In the genomic region with DNA sequence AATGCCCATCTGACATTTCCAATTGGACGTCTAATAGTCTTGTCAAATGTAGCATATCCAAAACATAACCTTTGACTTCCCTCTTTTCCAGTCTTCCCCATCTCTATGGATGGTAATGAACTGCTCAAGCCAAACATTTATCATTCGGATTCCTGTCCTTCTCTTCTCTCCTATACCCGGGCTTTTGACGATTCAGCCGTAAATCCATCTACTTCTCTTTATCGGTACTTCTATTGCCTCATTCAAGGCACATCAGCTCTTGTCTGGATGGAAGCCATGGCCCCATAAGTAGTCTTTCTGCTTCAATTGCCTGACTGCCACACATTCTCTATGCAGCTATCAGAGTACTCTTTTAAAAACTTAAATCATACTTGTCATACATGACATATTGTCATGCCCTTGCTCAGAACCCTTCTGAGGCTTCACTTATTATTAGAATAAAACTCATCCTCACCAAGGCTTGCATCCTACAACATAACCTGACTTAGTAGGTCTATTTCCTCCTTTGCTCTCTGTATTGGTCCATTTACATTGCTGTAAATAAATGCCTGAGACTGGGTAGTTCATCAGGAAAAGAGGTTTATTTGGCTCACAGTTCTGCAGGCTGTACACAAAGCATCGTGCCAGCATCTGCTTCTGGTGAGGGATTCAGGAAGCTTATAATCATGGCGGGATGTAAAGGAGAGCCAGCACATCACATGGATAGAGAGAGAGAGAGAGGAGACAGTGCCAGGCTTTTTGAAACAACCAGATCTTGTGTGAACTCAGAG, we compare ENCODE assay signal across 18 cellular contexts. TPM values are rescaled to one million over a fixed set of nuclear protein-coding genes. Genes with fewer than 3 reads are reported as not detected.
A peak's percentile ranks its signal among the peaks of the same experiment; 100 is the strongest.
DNase-seq lines count a peak whose midpoint lies in the region; ATAC-seq and TF ChIP-seq lines count a peak whose summit lies in the region.
"Had no signal": no experiment of that assay in that cellular context is flagged by ENCODE, and none has a peak within 500 bp of the region (broad histone marks: within the 10 kb centered on the region; RNA-seq: fewer than 3 reads in every experiment).

No MANE protein-coding gene starts in this region.

- H3K4me3 ChIP-seq in endodermal cell (ENCODE audit: low read length) (peak overlapping the region; percentile 10), neuronal stem cell (ENCODE audit: low read length in 2 of 2) (no peak overlapping the region), testis (no peak overlapping the region)
- H3K4me3 ChIP-seq: HAP-1 had no signal

- no peak overlapping the region for H3K9ac ChIP-seq in endodermal cell (ENCODE audit: extremely low read depth, low read length, poor library complexity, severe bottlenecking)
- H3K9ac ChIP-seq in neuronal stem cell (ENCODE audit: low read depth, low read length, poor library complexity), result no peak overlapping the region

- no peak for ATAC-seq in GM21528 (IDR thresholded peaks at IDR 0.05; ENCODE audit: low FRiP score, unreplicated experiment)
- no peak for ATAC-seq in HG02884 (IDR thresholded peaks at IDR 0.05; ENCODE audit: unreplicated experiment)

- H3K27me3 ChIP-seq in endodermal cell (ENCODE audit: control insufficient read depth, insufficient read depth, low read length, poor library complexity, severe bottlenecking), result no peaks in the 10 kb centered on the region
- H3K27me3 ChIP-seq in neuronal stem cell (ENCODE audit: control insufficient read depth in 3 of 3, insufficient read depth in 3 of 3, low read depth in 1 of 3, low read length in 3 of 3), result no peaks in the 10 kb centered on the region
- H3K27me3 ChIP-seq in testis, result no peaks in the 10 kb centered on the region

- H3K79me1 ChIP-seq in neuronal stem cell (ENCODE audit: low read depth, low read length), result no peaks in the 10 kb centered on the region

- TF ChIP-seq POLR2A in testis (IDR thresholded peaks at IDR 0.05), result no peak

- no peak overlapping the region for H3K14ac ChIP-seq in neuronal stem cell (ENCODE audit: low read length)

- no peak overlapping the region for H2BK120ac ChIP-seq in neuronal stem cell (ENCODE audit: low read depth, low read length)

- H4K8ac ChIP-seq in neuronal stem cell (ENCODE audit: low read depth, low read length), result no peak overlapping the region

- no peak overlapping the region for H3K23ac ChIP-seq in neuronal stem cell (ENCODE audit: low read depth, low read length, poor library complexity)

- no peak overlapping the region for H3K27ac ChIP-seq in endodermal cell (ENCODE audit: low read depth, low read length)
- peak overlapping the region; percentile 93 for H3K27ac ChIP-seq in neuronal stem cell (replicated peaks; ENCODE audit: low read length)
- no peak overlapping the region for H3K27ac ChIP-seq in testis

- no peak for TF ChIP-seq CTCF in endodermal cell (conservative IDR thresholded peaks at IDR 0.05)
- no peak for TF ChIP-seq CTCF in nephron progenitor cell (IDR thresholded peaks at IDR 0.05)
- no peak for TF ChIP-seq CTCF in testis (IDR thresholded peaks at IDR 0.05)

- DNase-seq in endodermal cell (no peak), nephron progenitor cell (no peak), neuronal stem cell (ENCODE audit: low spot score) (no peak), testis (no peak)
- DNase-seq: C1 segment of cervical spinal cord; Calu3; CD4-positive, alpha-beta memory T cell; COR-L47; DMS53; DMS79 treated with DMSO at 0.1 percent for 48 hours; GF-D8; GOT3; HFFc6 had no signal

- H3K9me3 Mint-ChIP-seq in endodermal cell (no peaks in the 10 kb centered on the region), nephron progenitor cell (peaks cover 7% of the 10 kb centered on the region)
- H3K9me3 Mint-ChIP-seq: HFFc6 had no signal

- H3K27me3 Mint-ChIP-seq in endodermal cell (ENCODE audit: insufficient read depth), result no peaks in the 10 kb centered on the region
- H3K27me3 Mint-ChIP-seq in nephron progenitor cell (ENCODE audit: low read depth, poor library complexity), result peaks cover 5% of the 10 kb centered on the region

- no peak overlapping the region for H2AFZ ChIP-seq in neuronal stem cell (ENCODE audit: low read length)

- H3K4me2 ChIP-seq in neuronal stem cell (ENCODE audit: insufficient read depth, low read length, poor library complexity, severe bottlenecking), result no peak overlapping the region

- no peak overlapping the region for H3K27ac Mint-ChIP-seq in endodermal cell
- peak overlapping the region; percentile 89 for H3K27ac Mint-ChIP-seq in nephron progenitor cell
- H3K27ac Mint-ChIP-seq: HFFc6 had no signal

- no peak overlapping the region for H2BK12ac ChIP-seq in neuronal stem cell (ENCODE audit: low read length)

- H3K4me1 ChIP-seq in endodermal cell (ENCODE audit: control insufficient read depth, insufficient read depth, low read length), result no peaks in the 10 kb centered on the region
- peaks cover 0 to 14% of the 10 kb centered on the region in 2 donors for H3K4me1 ChIP-seq in neuronal stem cell (ENCODE audit: control insufficient read depth in 2 of 2, insufficient read depth in 1 of 2, low read depth in 1 of 2, low read length in 2 of 2)
- H3K4me1 ChIP-seq in testis, result no peaks in the 10 kb centered on the region
- H3K4me1 ChIP-seq: HAP-1 had no signal

- peaks cover 15% of the 10 kb centered on the region for H3K9me3 ChIP-seq in endodermal cell (ENCODE audit: control insufficient read depth, low read length)
- peaks cover 0 to 6% of the 10 kb centered on the region in 2 donors for H3K9me3 ChIP-seq in neuronal stem cell (replicated peaks in 1 of 2; ENCODE audit: control insufficient read depth in 2 of 2, insufficient read depth in 1 of 2, low read depth in 1 of 2, low read length in 2 of 2)
- H3K9me3 ChIP-seq in testis, result no peaks in the 10 kb centered on the region
- H3K9me3 ChIP-seq: HAP-1 had no signal

- H2BK15ac ChIP-seq in neuronal stem cell (ENCODE audit: low read length), result no peak overlapping the region

- no peak overlapping the region for H2BK5ac ChIP-seq in neuronal stem cell (ENCODE audit: low read length)

- WGBS in endodermal cell (ENCODE audit: insufficient coverage in 1 of 2, insufficient read length in 1 of 2), 2 experiments, result 85 to 94% methylated on average over 6 to 8 of the region's 8 CpGs
- WGBS in neuronal stem cell (ENCODE audit: extremely low coverage in 2 of 2, insufficient read length in 2 of 2, insufficient replicate concordance in 1 of 2), 2 donors, result no CpG with 5 or more reads among the region's 8 CpGs
- 65 to 70% methylated on average over 8 of the region's 8 CpGs for WGBS in testis, 2 donors

- H3K4me1 Mint-ChIP-seq in endodermal cell (peaks cover 27% of the 10 kb centered on the region), nephron progenitor cell (peaks cover 57% of the 10 kb centered on the region)

- H2AK5ac ChIP-seq in neuronal stem cell (ENCODE audit: low read depth, low read length), result no peak overlapping the region

- peak overlapping the region; percentile 25 for H3K18ac ChIP-seq in neuronal stem cell (ENCODE audit: low read length)

- H3K36me3 Mint-ChIP-seq in endodermal cell (ENCODE audit: low read depth), result no peaks in the 10 kb centered on the region
- H3K36me3 Mint-ChIP-seq in nephron progenitor cell (ENCODE audit: low read depth), result peaks cover 16% of the 10 kb centered on the region

- no peak overlapping the region for H3K4ac ChIP-seq in neuronal stem cell (ENCODE audit: low read length)

- H4K91ac ChIP-seq in neuronal stem cell (ENCODE audit: low read depth, low read length, poor library complexity), result no peak overlapping the region

- H3K36me3 ChIP-seq in endodermal cell (ENCODE audit: control insufficient read depth, insufficient read depth, low read length), result no peaks in the 10 kb centered on the region
- peaks cover 0 to 1% of the 10 kb centered on the region in 2 donors for H3K36me3 ChIP-seq in neuronal stem cell (replicated peaks in 1 of 2; ENCODE audit: control insufficient read depth in 2 of 2, insufficient read depth in 2 of 2, low read length in 2 of 2)
- H3K36me3 ChIP-seq in testis (ENCODE audit: low read depth, missing control alignments), result no peaks in the 10 kb centered on the region
- H3K36me3 ChIP-seq: HAP-1 had no signal

- intact Hi-C loops in testis (cut with DNase I; ENCODE audit: low total_unique reads), result no loop called here

- H3K4me3 Mint-ChIP-seq in endodermal cell (no peak overlapping the region), nephron progenitor cell (no peak overlapping the region)
- H3K4me3 Mint-ChIP-seq: CD4-positive, alpha-beta memory T cell; HFFc6 had no signal

RNA-seq across cellular contexts. Expression of gene ST8SIA6, which starts 37.8 kb away (rescaled TPM):
- 1 to 10 TPM in 1 of 2 donors, under 1 TPM in 1; 0.33 to 1.1 TPM for total RNA-seq in endodermal cell
- polyA plus RNA-seq in endodermal cell (2013, experiment 1 of 2), result 0.53 TPM
- 0.79 TPM for polyA plus RNA-seq in endodermal cell (2013, experiment 2 of 2)
- polyA plus RNA-seq in neuronal stem cell (2013, experiment 1 of 2), result 2.8 TPM
- polyA plus RNA-seq in neuronal stem cell (2013, experiment 2 of 2), result 3.3 TPM
- total RNA-seq in testis, result 1 to 10 TPM in 1 of 2 donors, under 1 TPM in 1; 0.87 to 1.6 TPM
- polyA plus RNA-seq in testis (ENCODE audit: insufficient read depth, low read depth, low replicate concordance), result 0.84 TPM
- total RNA-seq: A673, HFFc6 had no signal
- polyA plus RNA-seq: BJ had no signal
